In genomic region chr3:161332792-161333191, GRCh38 we compare ENCODE assay signal across 30 cellular contexts. TPM values are rescaled to one million over a fixed set of nuclear protein-coding genes. Genes with fewer than 3 reads are reported as not detected.
"Had no signal": no experiment of that assay in that cellular context is flagged by ENCODE, and none has a peak within 500 bp of the region (broad histone marks: within the 10 kb centered on the region; RNA-seq: fewer than 3 reads in every experiment).

No MANE protein-coding gene starts in this region.

- H3K79me2 ChIP-seq: hepatocyte had no signal

- H3K27ac Mint-ChIP-seq: effector memory CD8-positive, alpha-beta T cell; mesothelial cell of epicardium; naive thymus-derived CD4-positive, alpha-beta T cell; nephron progenitor cell; stimulated activated memory B cell treated with anti-CD40 and anti-IgM and Interleukin-4, amounts not matched to agents 10 μg/mL and 1 μg/mL and 100 μg/mL, for 72 hours; type B pancreatic cell had no signal

- H3K27ac ChIP-seq: gastrocnemius medialis, hepatocyte, left lung, ovary, psoas muscle, skin epidermis, spleen, testis, tibial artery had no signal

- H3K36me3 ChIP-seq: gastrocnemius medialis, left lung, ovary, spleen, tibial artery had no signal

- ATAC-seq: effector memory CD8-positive, alpha-beta T cell; gastrocnemius medialis; left cardiac atrium; left lung; naive thymus-derived CD4-positive, alpha-beta T cell; psoas muscle; right cardiac atrium; stimulated activated memory B cell treated with anti-CD40 and anti-IgM and Interleukin-4, amounts not matched to agents 10 μg/mL and 1 μg/mL and 100 μg/mL, for 72 hours; stimulated activated naive CD8-positive, alpha-beta T cell treated with anti-CD3 and anti-CD28 coated beads, Interleukin-15, Interleukin-2, amounts not matched to agents 100 U/mL and 50 U/mL, for 24 hours had no signal

- H3K4me1 Mint-ChIP-seq: mesothelial cell of epicardium; stimulated activated memory B cell treated with anti-CD40 and anti-IgM and Interleukin-4, amounts not matched to agents 10 μg/mL and 1 μg/mL and 100 μg/mL, for 72 hours had no signal

- H3K4me2 ChIP-seq: hepatocyte had no signal

- H3K4me1 ChIP-seq: psoas muscle, spleen, testis, tibial artery had no signal

- H3K27me3 Mint-ChIP-seq: type B pancreatic cell had no signal

- H3K4me3 Mint-ChIP-seq: effector memory CD8-positive, alpha-beta T cell; mesothelial cell of epicardium; naive thymus-derived CD4-positive, alpha-beta T cell; nephron progenitor cell; stimulated activated memory B cell treated with anti-CD40 and anti-IgM and Interleukin-4, amounts not matched to agents 10 μg/mL and 1 μg/mL and 100 μg/mL, for 72 hours; type B pancreatic cell had no signal

- H3K36me3 Mint-ChIP-seq: mesothelial cell of epicardium; stimulated activated memory B cell treated with anti-CD40 and anti-IgM and Interleukin-4, amounts not matched to agents 10 μg/mL and 1 μg/mL and 100 μg/mL, for 72 hours; type B pancreatic cell had no signal

- H3K9me3 ChIP-seq: gastrocnemius medialis, left lung, ovary, psoas muscle, spleen, testis, tibial artery had no signal

- H3K27me3 ChIP-seq: gastrocnemius medialis, hepatocyte, ovary, testis, tibial artery had no signal

- H3K4me3 ChIP-seq: gastrocnemius medialis, hepatocyte, left lung, ovary, psoas muscle, skin epidermis, spleen, testis, tibial artery had no signal

- DNase-seq: cortex of kidney; effector memory CD8-positive, alpha-beta T cell; gastrocnemius medialis; head of caudate nucleus; left cardiac atrium; left lung; mesenchymal stem cell; naive thymus-derived CD4-positive, alpha-beta T cell; nephron progenitor cell; nucleus accumbens; ovary; posterior cingulate gyrus; psoas muscle; right cardiac atrium; spleen; stimulated activated CD4-positive, alpha-beta T cell treated with anti-CD3 and anti-CD28 coated beads, Interleukin-4, amount 100 ng/mL, for 4 hours; stimulated activated naive CD8-positive, alpha-beta T cell treated with anti-CD3 and anti-CD28 coated beads, Interleukin-15, Interleukin-2, amounts not matched to agents 100 U/mL and 50 U/mL, for 24 hours; substantia nigra; testis; tibial artery had no signal

- H3K9me3 Mint-ChIP-seq: effector memory CD8-positive, alpha-beta T cell; mesothelial cell of epicardium; nephron progenitor cell; stimulated activated memory B cell treated with anti-CD40 and anti-IgM and Interleukin-4, amounts not matched to agents 10 μg/mL and 1 μg/mL and 100 μg/mL, for 72 hours; type B pancreatic cell had no signal

- H2AFZ ChIP-seq: hepatocyte had no signal

RNA-seq across cellular contexts. Expression of gene SPTSSB, which starts 38.5 kb away (rescaled TPM):
- total RNA-seq: dermis microvascular lymphatic vessel endothelial cell, gastrocnemius medialis, glomerular endothelial cell, kidney epithelial cell, left lung, lung microvascular endothelial cell, renal cortical epithelial cell, testis had no signal
- polyA plus RNA-seq: naive thymus-derived CD4-positive, alpha-beta T cell had no signal
